ENCODE assay signal across 8 cellular contexts in the genomic region with DNA sequence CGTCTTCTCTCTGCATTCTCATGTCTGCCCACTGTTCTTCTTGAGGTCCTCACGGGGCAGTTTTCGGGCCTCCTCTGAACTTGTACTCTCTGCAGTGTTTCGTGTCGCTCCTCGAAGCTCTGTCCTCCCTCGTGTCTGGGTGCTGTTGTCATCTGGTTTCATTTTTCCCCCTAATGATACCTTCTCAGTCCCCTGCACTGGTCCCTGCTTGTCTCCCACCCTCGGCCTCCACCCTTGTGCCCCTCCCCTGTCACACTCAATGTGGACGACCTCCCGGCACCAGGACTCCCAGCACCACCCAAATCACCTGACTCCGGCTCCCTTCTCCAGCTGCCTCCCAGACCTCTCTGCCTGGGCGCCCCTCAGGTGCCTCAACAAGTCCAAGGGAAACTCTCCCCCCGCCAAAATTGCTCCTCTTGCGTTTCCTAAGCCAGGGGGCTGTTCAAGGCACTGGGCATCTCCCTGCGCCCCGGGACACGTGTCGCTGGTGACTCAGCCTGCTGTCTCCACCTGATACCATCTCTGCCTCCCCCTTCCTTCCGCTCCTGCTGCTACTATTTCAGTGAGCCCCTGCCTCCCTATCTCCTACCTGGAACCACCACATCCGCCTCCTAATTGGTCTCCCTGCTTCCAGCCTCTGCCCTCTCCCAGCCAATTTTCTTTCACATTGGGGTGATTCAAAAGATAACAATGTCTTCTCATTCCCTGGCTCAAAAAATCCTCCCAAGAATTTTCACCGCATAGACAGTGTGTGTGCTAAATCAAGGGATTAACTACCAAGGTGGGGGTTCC. TPM values are rescaled to one million over a fixed set of nuclear protein-coding genes. Genes with fewer than 3 reads are reported as not detected.
DNase-seq lines count a peak whose midpoint lies in the region; ATAC-seq and TF ChIP-seq lines count a peak whose summit lies in the region.

No MANE protein-coding gene starts in this region.

- H3K4me3 Mint-ChIP-seq in CD4-positive, alpha-beta T cell = peak overlapping the region; percentile 58

- no peaks in the 10 kb centered on the region for H4K20me1 ChIP-seq in mammary epithelial cell (ENCODE audit: insufficient read depth, low read length)

- H2AFZ ChIP-seq in mammary epithelial cell (ENCODE audit: low read depth, low read length) = peak overlapping the region; percentile 70

- BruUV-seq in mammary epithelial cell (replicated peaks; lab: Mats Ljungman, UMichigan) = no TSS peak

- dilution Hi-C loops in mammary epithelial cell (cut with HindIII; ENCODE audit: low sequenced_read_pairs) = no loop called here

- H3K27ac Mint-ChIP-seq in CD4-positive, alpha-beta T cell = peak overlapping the region; percentile 57

- no peaks in the 10 kb centered on the region for H3K27me3 ChIP-seq in CD4-positive, alpha-beta T cell (ENCODE audit: control insufficient read depth, insufficient read depth, low read length)
- no peaks in the 10 kb centered on the region for H3K27me3 ChIP-seq in mammary epithelial cell (ENCODE audit: insufficient read depth, low read length)

- H3K79me2 ChIP-seq in mammary epithelial cell (ENCODE audit: insufficient read depth, low read length) = peaks cover 41% of the 10 kb centered on the region

- peak overlapping the region in 2 of 3 experiments; percentile 16 to 20 for H3K4me3 ChIP-seq in mammary epithelial cell (replicated peaks in 1 of 3; ENCODE audit: insufficient read depth in 1 of 3, low read depth in 2 of 3, low read length in 3 of 3)

- POLR2A ChIA-PET in CD4-positive, alpha-beta T cell (lab: Charles Lee) = no interaction called here

- no peaks in the 10 kb centered on the region for H3K9me3 ChIP-seq in CD4-positive, alpha-beta T cell (ENCODE audit: control insufficient read depth, low read length)
- H3K9me3 ChIP-seq in mammary epithelial cell (replicated peaks; ENCODE audit: insufficient read depth, low read length) = no peaks in the 10 kb centered on the region

- peak; percentile 51 for ATAC-seq in CD4-positive, alpha-beta T cell (ENCODE audit: poor library complexity)

- intact Hi-C loops in CD4-positive, alpha-beta T cell (cut with DNase I, micrococcal nuclease) = no loop called here
- intact Hi-C loops in mammary epithelial cell (cut with micrococcal nuclease) = no loop called here

- in situ Hi-C loops in mammary epithelial cell (cut with MboI; ENCODE audit: low sequenced_read_pairs in 2 of 2) (no loop called here), GM13976 (cut with MboI; ENCODE audit: low sequenced_read_pairs, unreplicated experiment) (no loop called here)

- 16% methylated on average over 16 of the region's 21 CpGs for WGBS in mammary epithelial cell (ENCODE audit: low coverage, missing lambda C conversion rate)

- H3K4me1 ChIP-seq in mammary epithelial cell (ENCODE audit: insufficient read depth, low read length) = peaks cover 85% of the 10 kb centered on the region

- H3K4me2 ChIP-seq in mammary epithelial cell (ENCODE audit: insufficient read depth, low read depth, low read length) = peak overlapping the region; percentile 89

- H3K36me3 ChIP-seq in mammary epithelial cell (ENCODE audit: insufficient read depth, low read length) = no peaks in the 10 kb centered on the region

- no peaks in the 10 kb centered on the region for H3K36me3 Mint-ChIP-seq in CD4-positive, alpha-beta T cell (ENCODE audit: low read depth)

- peak overlapping the region; percentile 81 for H3K9ac ChIP-seq in mammary epithelial cell (ENCODE audit: insufficient read depth, low read length)

- no peak overlapping the region for H3K27ac ChIP-seq in CD4-positive, alpha-beta T cell (ENCODE audit: low read depth, low read length)
- peak overlapping the region; percentile 96 for H3K27ac ChIP-seq in mammary epithelial cell (ENCODE audit: insufficient read depth, low read depth, low read length)

- peaks cover 44% of the 10 kb centered on the region for H3K4me1 Mint-ChIP-seq in CD4-positive, alpha-beta T cell (ENCODE audit: low read depth)

- CTCF ChIA-PET in CD4-positive, alpha-beta T cell (lab: Charles Lee) = interaction anchor here (1.2 kb wide), 1 partner anchor 13 kb away, joined by 5 read pairs; no protein-coding TSS in a partner anchor
- CTCF ChIA-PET in mammary epithelial cell (lab: Charles Lee; ENCODE audit: low non-redundant PET) = no interaction called here

- peaks cover 6% of the 10 kb centered on the region for H3K27me3 Mint-ChIP-seq in CD4-positive, alpha-beta T cell

- no peak for TF ChIP-seq CTCF in CD4-positive, alpha-beta T cell (IDR thresholded peaks at IDR 0.05)
- no peak for TF ChIP-seq CTCF in mammary epithelial cell (conservative IDR thresholded peaks at IDR 0.05 in 1 of 2, IDR thresholded peaks at IDR 0.05 in 1 of 2; ENCODE audit: extremely low read depth in 1 of 2, insufficient read depth in 1 of 2, low read depth in 1 of 2, low read length in 2 of 2)
- no peak for TF ChIP-seq CTCF in GM13976 (IDR thresholded peaks at IDR 0.05; ENCODE audit: borderline replicate concordance, control extremely low read depth, extremely low read depth, insufficient read depth, missing control alignments)

- peak in 8 of 10 experiments; percentile 16 to 56 (median 34) for DNase-seq in CD4-positive, alpha-beta T cell
- peak; percentile 9 for DNase-seq in SK-N-DZ (ENCODE audit: low spot score)
- DNase-seq in mammary epithelial cell = peak; percentile 87
- DNase-seq in myocyte (ENCODE audit: low read depth) = peak; percentile 32
- no peak for DNase-seq in NCI-H526 treated with DMSO at 0.1 percent for 48 hours (lab: John Stamatoyannopoulos, UW)
- no peak for DNase-seq in NCI-H345 (lab: John Stamatoyannopoulos, UW)
- no peak for DNase-seq in GOT3 (lab: John Stamatoyannopoulos, UW)
- no peak for DNase-seq in GM13976 (ENCODE audit: low spot score)

- H3K9me3 Mint-ChIP-seq in CD4-positive, alpha-beta T cell = no peaks in the 10 kb centered on the region

RNA-seq across cellular contexts. Expression of gene RFX2, which starts 49.5 kb away (rescaled TPM):
- 1 to 10 TPM; 4.8 to 5.5 TPM for total RNA-seq in CD4-positive, alpha-beta T cell
- polyA plus RNA-seq in SK-N-DZ (2014; cell fraction: cytosol; rRNA removed) = 9.5 and 10.0 TPM in 2 replicates
- polyA plus RNA-seq in SK-N-DZ (2014; cell fraction: nucleus; rRNA removed) = 5.5 and 8.8 TPM in 2 replicates
- total RNA-seq in mammary epithelial cell (10 to 100 TPM in 1 of 2 donors, 1 to 10 TPM in 1; 6.5 to 15.6 TPM), myocyte (5.8 and 9.4 TPM in 2 replicates)
- 8.2 TPM for polyA plus RNA-seq in mammary epithelial cell
- 48.1 TPM for polyA minus RNA-seq in mammary epithelial cell
- 9.7 TPM for polyA plus RNA-seq in myocyte (2012)

Comparison
In these comparisons a context has a peak if more than half of its experiments do, and no peak if none do; other contexts are left out.
1. DNase-seq: peak in CD4-positive, alpha-beta T cell (8 of 10), SK-N-DZ (single experiment), mammary epithelial cell (single experiment) and myocyte (single experiment); none in NCI-H526 treated with DMSO at 0.1 percent for 48 hours (single experiment), NCI-H345 (single experiment), GOT3 (single experiment) and GM13976 (single experiment).